In genomic region chr11:119295178-119295577, GRCh38 we compare ENCODE assay signal across 13 cellular contexts. TPM values are rescaled to one million over a fixed set of nuclear protein-coding genes. Genes with fewer than 3 reads are reported as not detected.
DNase-seq lines count a peak whose midpoint lies in the region; ATAC-seq, FAIRE-seq and TF ChIP-seq lines count a peak whose summit lies in the region.
"Had no signal": no experiment of that assay in that cellular context is flagged by ENCODE, and none has a peak within 500 bp of the region (broad histone marks: within the 10 kb centered on the region; RNA-seq: fewer than 3 reads in every experiment).

No MANE protein-coding gene starts in this region.

- ATAC-seq in GM21529 (IDR thresholded peaks at IDR 0.05; ENCODE audit: unreplicated experiment): no peak

- peak; percentile 31 for DNase-seq in NAMALWA (ENCODE audit: low spot score)
- DNase-seq in adipocyte (ENCODE audit: low read depth): peak; percentile 20
- no peak for DNase-seq in keratinocyte (ENCODE audit: low read depth, low spot score)
- no peak for DNase-seq in thyroid gland
- DNase-seq in hepatic stellate cell (ENCODE audit: low spot score): no peak
- DNase-seq: activated effector memory CD4-positive, alpha-beta T cell treated with Interleukin-2 at 50 U/mL for 16 hours; CD4-positive, CD25-positive, alpha-beta regulatory T cell; left ventricle myocardium inferior; T-helper 9 cell had no signal

- H3K4me2 ChIP-seq in keratinocyte (ENCODE audit: control insufficient read depth, extremely low read depth, insufficient read depth, low read depth, low read length): no peak overlapping the region
- H3K4me2 ChIP-seq: hepatocyte had no signal

- no peak for FAIRE-seq in keratinocyte (lab: Jason Lieb, UNC)

- H3K27ac ChIP-seq in keratinocyte (ENCODE audit: control insufficient read depth, insufficient read depth, low read length) (peak overlapping the region; percentile 5), thyroid gland (no peak overlapping the region)
- H3K27ac ChIP-seq: hepatocyte, left ventricle myocardium inferior had no signal

- dilution Hi-C loops in keratinocyte (cut with MboI; ENCODE audit: extremely low pct_ligation_motif_present, low sequenced_read_pairs): no loop called here

- no peak overlapping the region for H2AFZ ChIP-seq in keratinocyte (ENCODE audit: control insufficient read depth, low read length)
- H2AFZ ChIP-seq: hepatocyte had no signal

- TF ChIP-seq POLR2A in thyroid gland (IDR thresholded peaks at IDR 0.05): no peak

- H3K4me1 ChIP-seq in adipocyte (ENCODE audit: control insufficient read depth, insufficient read depth, low read length): peaks cover 42% of the 10 kb centered on the region
- no peaks in the 10 kb centered on the region for H3K4me1 ChIP-seq in keratinocyte (ENCODE audit: control insufficient read depth, extremely low read depth, insufficient read depth, low read length)
- H3K4me1 ChIP-seq in thyroid gland: no peaks in the 10 kb centered on the region

- peak; percentile 2; the same call in 1 of the 3 replicates for TF ChIP-seq CTCF in GM12872 (IDR thresholded peaks at IDR 0.05; ENCODE audit: insufficient read depth, low read depth, low read length)
- peak in 2 of 3 experiments; percentile 16 to 31 for TF ChIP-seq CTCF in keratinocyte (optimal IDR thresholded peaks at IDR 0.05 in 1 of 3, IDR thresholded peaks at IDR 0.05 in 1 of 3, conservative IDR thresholded peaks at IDR 0.05 in 1 of 3; ENCODE audit: extremely low read depth in 1 of 3, insufficient read depth in 2 of 3, low read length in 3 of 3)
- TF ChIP-seq CTCF in thyroid gland (IDR thresholded peaks at IDR 0.05): no peak

- H3K4me3 ChIP-seq in adipocyte (ENCODE audit: low read length) (no peak overlapping the region), keratinocyte (ENCODE audit: control insufficient read depth in 2 of 3, extremely low read depth in 1 of 3, insufficient read depth in 2 of 3, low read depth in 1 of 3, low read length in 3 of 3) (no peak overlapping the region), thyroid gland (replicated peaks in 1 of 3) (no peak overlapping the region)
- H3K4me3 ChIP-seq: hepatocyte, left ventricle myocardium inferior had no signal

- intact Hi-C loops in thyroid gland (cut with DNase I): no loop called here

- peak overlapping the region; percentile 55 for H3K9ac ChIP-seq in adipocyte (ENCODE audit: low read length)
- no peak overlapping the region for H3K9ac ChIP-seq in keratinocyte (ENCODE audit: control insufficient read depth, extremely low read depth, insufficient read depth, low read length)

- no peaks in the 10 kb centered on the region for H3K9me1 ChIP-seq in keratinocyte (ENCODE audit: control insufficient read depth, extremely low read depth, insufficient read depth, low read length)

- no peaks in the 10 kb centered on the region for H4K20me1 ChIP-seq in keratinocyte (ENCODE audit: control insufficient read depth, extremely low read depth, insufficient read depth, low read length)

- no peaks in the 10 kb centered on the region for H3K27me3 ChIP-seq in adipocyte (replicated peaks; ENCODE audit: control insufficient read depth, insufficient read depth, low read length)
- H3K27me3 ChIP-seq in keratinocyte (ENCODE audit: control insufficient read depth, extremely low read depth, insufficient read depth, low read length): no peaks in the 10 kb centered on the region
- H3K27me3 ChIP-seq in thyroid gland: no peaks in the 10 kb centered on the region
- H3K27me3 ChIP-seq: hepatocyte had no signal

- WGBS in thyroid gland, 2 donors: 56 to 72% methylated on average over 3 of the region's 3 CpGs

- H3K9me3 ChIP-seq in adipocyte (ENCODE audit: control insufficient read depth, low read length): peaks cover 10% of the 10 kb centered on the region
- no peaks in the 10 kb centered on the region for H3K9me3 ChIP-seq in keratinocyte (ENCODE audit: control insufficient read depth, low read depth, low read length)
- no peaks in the 10 kb centered on the region for H3K9me3 ChIP-seq in thyroid gland

- no peaks in the 10 kb centered on the region for H3K79me2 ChIP-seq in keratinocyte (ENCODE audit: control insufficient read depth, insufficient read depth, low read length)
- H3K79me2 ChIP-seq: hepatocyte had no signal

- H3K36me3 ChIP-seq in adipocyte (ENCODE audit: control insufficient read depth, insufficient read depth, low read length, severe bottlenecking): peaks cover 42% of the 10 kb centered on the region
- peaks cover 16 to 42% of the 10 kb centered on the region in 2 experiments for H3K36me3 ChIP-seq in keratinocyte (ENCODE audit: control insufficient read depth in 2 of 2, extremely low read depth in 1 of 2, insufficient read depth in 2 of 2, low read length in 2 of 2)
- peaks cover 20 to 24% of the 10 kb centered on the region in 2 donors for H3K36me3 ChIP-seq in thyroid gland

RNA-seq across cellular contexts. Expression of gene MCAM, which starts 21.8 kb away (rescaled TPM):
- 8.5 to 12.1 TPM (median 10.5 TPM) in 3 replicates for polyA plus RNA-seq in keratinocyte
- 0.91 TPM for polyA plus RNA-seq in keratinocyte (2011; ENCODE audit: low read depth)
- 2.4 and 4.8 TPM in 2 replicates for polyA plus RNA-seq in keratinocyte (2011; cell fraction: cytosol; rRNA removed)
- polyA plus RNA-seq in keratinocyte (2011; cell fraction: nucleus; rRNA removed): 12.9 and 14.6 TPM in 2 replicates
- 0.52 and 7.8 TPM in 2 replicates for polyA plus RNA-seq in keratinocyte (2012; ENCODE audit: low replicate concordance)
- polyA minus RNA-seq in keratinocyte: 6.9 to 14.4 TPM (median 11.9 TPM) in 3 replicates
- polyA minus RNA-seq in keratinocyte (2011; cell fraction: cytosol; rRNA and poly(A)+ RNA removed): 17.8 TPM
- polyA minus RNA-seq in keratinocyte (2011; cell fraction: nucleus; rRNA and poly(A)+ RNA removed): 13.2 and 24.2 TPM in 2 replicates
- total RNA-seq in thyroid gland: 100 to 1,000 TPM in 1 of 4 donors, 10 to 100 TPM in 3; 17.6 to 243 (median 61.8) TPM

RNA-seq across cellular contexts. Expression of gene RNF26, which starts 39.1 kb away (rescaled TPM):
- polyA plus RNA-seq in keratinocyte: 9.1 to 27.7 TPM (median 13.2 TPM) in 3 replicates
- 2.2 TPM for polyA plus RNA-seq in keratinocyte (2011; ENCODE audit: low read depth)
- 13.2 and 16.9 TPM in 2 replicates for polyA plus RNA-seq in keratinocyte (2011; cell fraction: cytosol; rRNA removed)
- polyA plus RNA-seq in keratinocyte (2011; cell fraction: nucleus; rRNA removed): 18.1 and 23.2 TPM in 2 replicates
- polyA plus RNA-seq in keratinocyte (2012; ENCODE audit: low replicate concordance): 13.8 and 26.8 TPM in 2 replicates
- 24.4 to 88.9 TPM (median 29.9 TPM) in 3 replicates for polyA minus RNA-seq in keratinocyte
- 26.1 TPM for polyA minus RNA-seq in keratinocyte (2011; cell fraction: cytosol; rRNA and poly(A)+ RNA removed)
- polyA minus RNA-seq in keratinocyte (2011; cell fraction: nucleus; rRNA and poly(A)+ RNA removed): 15.9 and 21.3 TPM in 2 replicates
- total RNA-seq in thyroid gland: 10 to 100 TPM; 10.1 to 18.9 (median 14.1) TPM

RNA-seq across cellular contexts. Expression of gene C1QTNF5, which starts 45.5 kb away (rescaled TPM):
- polyA plus RNA-seq in keratinocyte: 0.04 TPM in 1 of 3 replicates, not detected in the others
- polyA plus RNA-seq in keratinocyte (2011; ENCODE audit: low read depth): not detected
- polyA plus RNA-seq in keratinocyte (2011; cell fraction: cytosol; rRNA removed): 0.06 TPM in 1 of 2 replicates, not detected in the other
- not detected in 2 replicates for polyA plus RNA-seq in keratinocyte (2011; cell fraction: nucleus; rRNA removed)
- polyA plus RNA-seq in keratinocyte (2012; ENCODE audit: low replicate concordance): not detected in 2 replicates
- polyA minus RNA-seq in keratinocyte: not detected in 3 replicates
- not detected for polyA minus RNA-seq in keratinocyte (2011; cell fraction: cytosol; rRNA and poly(A)+ RNA removed)
- not detected in 2 replicates for polyA minus RNA-seq in keratinocyte (2011; cell fraction: nucleus; rRNA and poly(A)+ RNA removed)
- total RNA-seq in thyroid gland: 10 to 100 TPM; 13.0 to 46.4 (median 27.8) TPM
- total RNA-seq: CD4-positive, CD25-positive, alpha-beta regulatory T cell had no signal
- polyA plus RNA-seq: CD4-positive, CD25-positive, alpha-beta regulatory T cell; neural cell had no signal

RNA-seq across cellular contexts. Expression of gene MFRP, which starts 51.3 kb away (rescaled TPM):
- polyA plus RNA-seq in keratinocyte: not detected in 3 replicates
- polyA plus RNA-seq in keratinocyte (2011; ENCODE audit: low read depth): not detected
- not detected in 2 replicates for polyA plus RNA-seq in keratinocyte (2011; cell fraction: cytosol; rRNA removed)
- not detected in 2 replicates for polyA plus RNA-seq in keratinocyte (2011; cell fraction: nucleus; rRNA removed)
- not detected in 2 replicates for polyA plus RNA-seq in keratinocyte (2012; ENCODE audit: low replicate concordance)
- polyA minus RNA-seq in keratinocyte: not detected in 3 replicates
- not detected for polyA minus RNA-seq in keratinocyte (2011; cell fraction: cytosol; rRNA and poly(A)+ RNA removed)
- polyA minus RNA-seq in keratinocyte (2011; cell fraction: nucleus; rRNA and poly(A)+ RNA removed): not detected in 2 replicates
- not detected for total RNA-seq in thyroid gland
- total RNA-seq: CD4-positive, CD25-positive, alpha-beta regulatory T cell; hepatocyte; left ventricle myocardium inferior had no signal
- polyA plus RNA-seq: CD4-positive, CD25-positive, alpha-beta regulatory T cell; hepatocyte; neural cell had no signal

Comparison
In these comparisons a context has a peak if more than half of its experiments do, and no peak if none do; other contexts are left out.
1. CTCF ChIP-seq: peak in GM12872 (single experiment) and keratinocyte (2 of 3); none in thyroid gland (0 of 6).
2. DNase-seq: peak in NAMALWA (single experiment) and adipocyte (single experiment); none in keratinocyte (single experiment), thyroid gland (0 of 2) and hepatic stellate cell (single experiment).